Comparison of ENCODE assay signal across 28 cellular contexts in genomic region chr2:30871440-30871839, GRCh38.
DNase-seq lines count a peak whose midpoint lies in the region; ATAC-seq, FAIRE-seq and TF ChIP-seq lines count a peak whose summit lies in the region.
"Had no signal": no experiment of that assay in that cellular context is flagged by ENCODE, and none has a peak within 500 bp of the region (broad histone marks: within the 10 kb centered on the region; RNA-seq: fewer than 3 reads in every experiment).

No MANE protein-coding gene starts in this region.

- H4K20me1 ChIP-seq in PC-9 (ENCODE audit: insufficient read depth) (no peaks in the 10 kb centered on the region), HepG2 (ENCODE audit: insufficient read depth, low read length) (no peaks in the 10 kb centered on the region)

- 2% methylated on average over 3 of the region's 3 CpGs for WGBS in HepG2 (ENCODE audit: low lambda C conversion rate)
- 60 to 72% (median 70%) methylated on average over 3 of the region's 3 CpGs for WGBS in small intestine, 3 donors

- H2AFZ ChIP-seq in PC-9 (no peak overlapping the region), HepG2 (ENCODE audit: low read length) (no peak overlapping the region)

- H3K9me3 Mint-ChIP-seq in type B pancreatic cell: no peaks in the 10 kb centered on the region

- no peak for TF ChIP-seq RAD21 in HepG2 (CRISPR knock-in tag; IDR thresholded peaks at IDR 0.05)

- TF ChIP-seq CTCF in left ventricle myocardium inferior (IDR thresholded peaks at IDR 0.05; ENCODE audit: borderline replicate concordance) (no peak), PC-9 (conservative IDR thresholded peaks at IDR 0.05) (no peak), type B pancreatic cell (conservative IDR thresholded peaks at IDR 0.05) (no peak), HepG2 (CRISPR knock-in tag; IDR thresholded peaks at IDR 0.05) (no peak)

- H3K9me3 ChIP-seq in left ventricle myocardium inferior (replicated peaks) (peaks cover 7% of the 10 kb centered on the region), PC-9 (ENCODE audit: insufficient read depth, low read depth) (no peaks in the 10 kb centered on the region; the same call in 1 of the 2 replicates), HepG2 (ENCODE audit: low read length) (no peaks in the 10 kb centered on the region), small intestine (ENCODE audit: control insufficient read depth, low read depth) (no peaks in the 10 kb centered on the region)
- H3K9me3 ChIP-seq: adrenal gland, esophagus squamous epithelium, ovary had no signal

- H3K27ac ChIP-seq in left ventricle myocardium inferior (replicated peaks) (peak overlapping the region; percentile 31), PC-9 (peak overlapping the region; percentile 55), HepG2 (ENCODE audit: extremely low read length, insufficient read depth, low read length) (no peak overlapping the region), small intestine (ENCODE audit: low read depth in 1 of 2, low read length in 1 of 2) (no peak overlapping the region)
- H3K27ac ChIP-seq: adrenal gland, ovary, tibial nerve had no signal

- H3K4me1 Mint-ChIP-seq in type B pancreatic cell (ENCODE audit: unreplicated experiment): peaks cover 12% of the 10 kb centered on the region
- H3K4me1 Mint-ChIP-seq: immature natural killer cell had no signal

- TF ChIP-seq EP300 in HepG2 (IDR thresholded peaks at IDR 0.05; ENCODE audit: low read depth in 2 of 2, low read length in 2 of 2) (no peak), HepG2 (CRISPR knock-in tag; IDR thresholded peaks at IDR 0.05; ENCODE audit: borderline replicate concordance) (no peak)

- H3K27me3 Mint-ChIP-seq in type B pancreatic cell: peaks cover 72% of the 10 kb centered on the region

- POLR2A ChIA-PET in PC-9 (lab: Charles Lee; ENCODE audit: unreplicated experiment) (no interaction called here), HepG2 (lab: Yijun Ruan, JAX) (no interaction called here)

- no peak for DNase-seq in left ventricle myocardium inferior
- no peak for DNase-seq in cardiac septum (ENCODE audit: low spot score)
- DNase-seq in PC-9: peak in 1 of 2 experiments; percentile 53
- no peak for DNase-seq in type B pancreatic cell (ENCODE audit: extremely low spot score, unreplicated experiment)
- no peak for DNase-seq in HepG2 (ENCODE audit: low spot score)
- no peak for DNase-seq in small intestine
- DNase-seq: activated CD4-positive, alpha-beta T cell treated with anti-CD3 and anti-CD28 coated beads, Interleukin-2, amount 50 U/mL, for 48 hours; activated naive CD4-positive, alpha-beta T cell treated with anti-CD3 and anti-CD28 coated beads for 36 hours; CD8-positive, alpha-beta T cell; effector CD8-positive, alpha-beta T cell; esophagus squamous epithelium; GF-D8; H9; hippocampal formation; immature natural killer cell; naive thymus-derived CD8-positive, alpha-beta T cell; NCI-H446; NCI-H82; ovary; retina had no signal

- peak; percentile 46 for ATAC-seq in esophagus mucosa
- ATAC-seq in HepG2: no peak
- ATAC-seq in GM18505 (IDR thresholded peaks at IDR 0.05; ENCODE audit: unreplicated experiment): no peak
- ATAC-seq: CD8-positive, alpha-beta T cell; naive thymus-derived CD8-positive, alpha-beta T cell had no signal

- TF ChIP-seq POLR2A in HepG2 (IDR thresholded peaks at IDR 0.05; ENCODE audit: insufficient read depth in 1 of 2, low read depth in 2 of 2, low read length in 2 of 2) (no peak), GM18505 (IDR thresholded peaks at IDR 0.05; ENCODE audit: borderline replicate concordance, extremely low read depth, insufficient read depth, insufficient read length) (no peak)

- H3K4me1 ChIP-seq in left ventricle myocardium inferior (peaks cover 7% of the 10 kb centered on the region), PC-9 (replicated peaks; ENCODE audit: insufficient read depth) (peaks cover 38% of the 10 kb centered on the region), HepG2 (ENCODE audit: insufficient read depth, low read length) (no peaks in the 10 kb centered on the region), small intestine (ENCODE audit: control insufficient read depth in 2 of 2, insufficient read depth in 1 of 2, low read depth in 1 of 2, low read length in 1 of 2) (no peaks in the 10 kb centered on the region)
- H3K4me1 ChIP-seq: adrenal gland, tibial nerve had no signal

- H3K4me3 Mint-ChIP-seq in type B pancreatic cell: peak overlapping the region; percentile 68
- H3K4me3 Mint-ChIP-seq: activated naive CD4-positive, alpha-beta T cell treated with anti-CD3 and anti-CD28 coated beads for 36 hours; brain; CD8-positive, alpha-beta T cell; immature natural killer cell; naive thymus-derived CD8-positive, alpha-beta T cell had no signal

- intact Hi-C loops in left ventricle myocardium inferior (cut with micrococcal nuclease): no loop called here
- intact Hi-C loops in cardiac septum (cut with DNase I): no loop called here
- intact Hi-C loops in PC-9 (cut with micrococcal nuclease; ENCODE audit: unreplicated experiment): loop anchor here (10.0 kb wide), 1 partner anchor 263 kb away; the partner anchor contains the start of gene GALNT14
- intact Hi-C loops in HepG2 (cut with micrococcal nuclease; ENCODE audit: unreplicated experiment): loop anchor here (5.0 kb wide), 1 partner anchor 956 kb away; no protein-coding TSS in a partner anchor

- no peak overlapping the region for H3K9ac ChIP-seq in HepG2 (ENCODE audit: insufficient read depth, low read depth, low read length)

- no peaks in the 10 kb centered on the region for H3K9me2 ChIP-seq in PC-9 (ENCODE audit: insufficient read depth)

- BruUV-seq in PC-9 (replicated peaks; lab: Mats Ljungman, UMichigan) (no TSS peak), HepG2 (replicated peaks; lab: Mats Ljungman, UMichigan) (no TSS peak)

- FAIRE-seq in HepG2 (lab: Jason Lieb, UNC) (no peak), small intestine (lab: Jason Lieb, UNC) (no peak)
- FAIRE-seq: A204.1, frontal cortex, GM19239 had no signal

- peaks cover 15% of the 10 kb centered on the region; the same call in 1 of the 2 replicates for H3F3A ChIP-seq in PC-9 (ENCODE audit: insufficient read depth, low read depth)

- CTCF ChIA-PET in PC-9 (lab: Charles Lee) (no interaction called here), HepG2 (lab: Yijun Ruan, JAX; ENCODE audit: low intra/inter-chr PET ratio, low total read pairs) (no interaction called here)

- H3K4me2 ChIP-seq in PC-9 (peak overlapping the region; percentile 59), HepG2 (ENCODE audit: low read depth, low read length) (no peak overlapping the region)

- H3K36me3 ChIP-seq in left ventricle myocardium inferior (no peaks in the 10 kb centered on the region), PC-9 (ENCODE audit: low read depth) (no peaks in the 10 kb centered on the region), HepG2 (replicated peaks in 1 of 2; ENCODE audit: control insufficient read depth in 1 of 2, insufficient read depth in 2 of 2, low read length in 2 of 2) (no peaks in the 10 kb centered on the region), small intestine (ENCODE audit: control insufficient read depth in 2 of 2, insufficient read depth in 2 of 2, low read length in 2 of 2) (no peaks in the 10 kb centered on the region)
- H3K36me3 ChIP-seq: adrenal gland, esophagus squamous epithelium, ovary, tibial nerve had no signal

- H3K79me2 ChIP-seq in PC-9 (ENCODE audit: low read depth): no peaks in the 10 kb centered on the region
- H3K79me2 ChIP-seq in HepG2 (ENCODE audit: insufficient read depth, low read length): no peaks in the 10 kb centered on the region

- H3K4me3 ChIP-seq in left ventricle myocardium inferior (no peak overlapping the region), PC-9 (no peak overlapping the region), HepG2 (replicated peaks in 1 of 3; ENCODE audit: insufficient read depth in 1 of 3, low read depth in 2 of 3, low read length in 3 of 3) (no peak overlapping the region), small intestine (ENCODE audit: low read depth in 1 of 2, low read length in 2 of 2) (no peak overlapping the region)
- H3K4me3 ChIP-seq: adrenal gland, esophagus squamous epithelium, ovary, tibial nerve had no signal

- H3K36me3 Mint-ChIP-seq in type B pancreatic cell: no peaks in the 10 kb centered on the region
- H3K36me3 Mint-ChIP-seq: brain; CD8-positive, alpha-beta T cell; immature natural killer cell; naive thymus-derived CD8-positive, alpha-beta T cell had no signal

- in situ Hi-C loops in HepG2 (cut with HindIII; ENCODE audit: extremely low pct_ligation_motif_present, low pct_unique_long_range_greater_than_20kb): no loop called here

- H3K27ac Mint-ChIP-seq in type B pancreatic cell: peak overlapping the region; percentile 18
- H3K27ac Mint-ChIP-seq: activated naive CD4-positive, alpha-beta T cell treated with anti-CD3 and anti-CD28 coated beads for 36 hours; CD8-positive, alpha-beta T cell; immature natural killer cell; naive thymus-derived CD8-positive, alpha-beta T cell had no signal

- H3K27me3 ChIP-seq in left ventricle myocardium inferior (ENCODE audit: low read depth) (no peaks in the 10 kb centered on the region), PC-9 (ENCODE audit: insufficient read depth, low read depth) (no peaks in the 10 kb centered on the region), HepG2 (ENCODE audit: control insufficient read depth in 1 of 2, insufficient read depth in 2 of 2, low read length in 2 of 2) (peaks cover 0 to 7% of the 10 kb centered on the region in 2 experiments; a peak in 2 of 5 replicates), small intestine (ENCODE audit: control insufficient read depth in 2 of 2, insufficient read depth in 2 of 2, low read length in 2 of 2) (peaks cover 0 to 3% of the 10 kb centered on the region in 2 donors)
- H3K27me3 ChIP-seq: adrenal gland, esophagus squamous epithelium, ovary, tibial nerve had no signal

TF ChIP-seq in HepG2, 621 proteins besides CTCF, POLR2A, EP300 and RAD21:
- TF ChIP-seq ZNF136 (CRISPR knock-in tag; IDR thresholded peaks at IDR 0.05; ENCODE audit: low read depth) (no peak), ZNF605 (CRISPR knock-in tag; IDR thresholded peaks at IDR 0.05) (no peak), ZNF749 (CRISPR knock-in tag; IDR thresholded peaks at IDR 0.05; ENCODE audit: borderline replicate concordance) (no peak), STAG1 (CRISPR knock-in tag; IDR thresholded peaks at IDR 0.05) (no peak), RXRA (CRISPR knock-in tag; IDR thresholded peaks at IDR 0.05) (no peak), ZNF569 (CRISPR knock-in tag; IDR thresholded peaks at IDR 0.05; ENCODE audit: borderline replicate concordance) (no peak), KDM5A (IDR thresholded peaks at IDR 0.05; ENCODE audit: borderline replicate concordance, low read length) (no peak), NR2F6 (IDR thresholded peaks at IDR 0.05) (no peak), NR2F6 (CRISPR knock-in tag; IDR thresholded peaks at IDR 0.05) (no peak), SCMH1 (CRISPR knock-in tag; IDR thresholded peaks at IDR 0.05; ENCODE audit: borderline replicate concordance) (no peak)

Comparison
In these comparisons a context has a peak if more than half of its experiments do, and no peak if none do; other contexts are left out.
1. H3K27ac ChIP-seq: peak in left ventricle myocardium inferior (single experiment) and PC-9 (single experiment); none in HepG2 (single experiment) and small intestine (0 of 2).
2. intact Hi-C loops: an anchor here in PC-9 (10.0 kb wide) and HepG2 (5.0 kb wide); none called in left ventricle myocardium inferior and cardiac septum.